8 cellular contexts compared by ENCODE assay signal in the genomic region with DNA sequence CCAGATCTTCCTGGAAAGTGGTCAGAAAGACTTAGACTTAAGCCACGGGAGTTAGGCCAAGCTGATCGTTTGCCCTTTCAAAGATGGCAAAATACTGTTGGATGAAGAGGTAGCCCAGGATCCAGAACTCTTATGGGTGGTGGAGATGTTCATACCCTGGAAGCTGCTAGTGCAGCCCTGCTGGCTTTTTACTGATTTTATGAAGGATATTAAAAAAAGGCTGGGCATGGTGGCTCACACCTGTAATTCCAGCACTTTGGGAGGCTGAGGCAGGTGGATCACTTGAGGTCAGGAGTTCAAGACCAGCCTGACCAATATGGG. TPM values are rescaled to one million over a fixed set of nuclear protein-coding genes. Genes with fewer than 3 reads are reported as not detected.
DNase-seq lines count a peak whose midpoint lies in the region; ATAC-seq and TF ChIP-seq lines count a peak whose summit lies in the region.
"Not testable (repeated sequence)": the region's sequence is repeated elsewhere in the genome, so short reads cannot be mapped to it uniquely, and the experiment has no call there.

No MANE protein-coding gene starts in this region.

- H3K9me3 Mint-ChIP-seq in HFFc6; activated T-helper 2 cell treated with anti-CD3 and anti-CD28 coated beads, Interferon-gamma antibody, Interleukin-2, Interleukin-4, amounts not matched to agents 10 μg/mL and 5 μg/mL and 100 μg/mL, durations not matched to agents 14 hours and 24 hours and 36 hours; dendritic cell treated with granulocyte-macrophage colony-stimulating factor and Interleukin-4, amounts not matched to agents 40 ng/mL and 50 ng/mL, for 4 days; natural killer cell; stimulated activated naive B cell treated with anti-CD40 and anti-IgM and Interleukin-4, amounts not matched to agents 10 μg/mL and 1 μg/mL and 100 μg/mL, for 72 hours: not testable (repeated sequence)

- peak overlapping the region; percentile 93 for H3K4me3 ChIP-seq in BJ (ENCODE audit: low read depth, low read length)
- H3K4me3 ChIP-seq in PC-9, result peak overlapping the region; percentile 95
- H3K4me3 ChIP-seq in hepatocyte, result peak overlapping the region; percentile 38

- H3K27me3 ChIP-seq in BJ (ENCODE audit: control insufficient read depth, insufficient read depth, low read length); PC-9 (ENCODE audit: insufficient read depth, low read depth); hepatocyte: not testable (repeated sequence)

- not testable (repeated sequence) for H4K20me1 ChIP-seq in PC-9 (ENCODE audit: insufficient read depth); hepatocyte (ENCODE audit: insufficient read depth, poor library complexity, severe bottlenecking)

- H3K79me2 ChIP-seq in PC-9 (ENCODE audit: low read depth) (peaks cover 26% of the 10 kb centered on the region), hepatocyte (peaks cover 32% of the 10 kb centered on the region)

- not testable (repeated sequence) for H3K27me3 Mint-ChIP-seq in HFFc6 (ENCODE audit: insufficient read depth); activated T-helper 2 cell treated with anti-CD3 and anti-CD28 coated beads, Interferon-gamma antibody, Interleukin-2, Interleukin-4, amounts not matched to agents 10 μg/mL and 5 μg/mL and 100 μg/mL, durations not matched to agents 14 hours and 24 hours and 36 hours (ENCODE audit: low read depth); dendritic cell treated with granulocyte-macrophage colony-stimulating factor and Interleukin-4, amounts not matched to agents 40 ng/mL and 50 ng/mL, for 4 days; natural killer cell (ENCODE audit: low read depth in 2 of 2); stimulated activated naive B cell treated with anti-CD40 and anti-IgM and Interleukin-4, amounts not matched to agents 10 μg/mL and 1 μg/mL and 100 μg/mL, for 72 hours

- WGBS in hepatocyte (ENCODE audit: low lambda C conversion rate, missing lambda C conversion rate), result 96% methylated on average over 2 of the region's 2 CpGs

- CTCF ChIA-PET in BJ (lab: Yijun Ruan, JAX) (interaction anchor here (0.7 to 2.7 kb wide), 6 partner anchors 101 to 122 kb away, joined by 3 to 9 read pairs (median 3); no protein-coding TSS in a partner anchor), PC-9 (lab: Charles Lee) (interaction anchor here (1.0 kb wide), 1 partner anchor 102 kb away, joined by 9 read pairs; no protein-coding TSS in a partner anchor)

- not testable (repeated sequence) for H3K36me3 ChIP-seq in BJ (ENCODE audit: control insufficient read depth, insufficient read depth, low read length); PC-9 (ENCODE audit: low read depth); hepatocyte (replicated peaks; ENCODE audit: insufficient read depth, low read depth)

- TSS peak; percentile 99 for BruUV-seq in PC-9 (replicated peaks; lab: Mats Ljungman, UMichigan)

- peak overlapping the region; percentile 95 for H3K4me3 Mint-ChIP-seq in HFFc6
- H3K4me3 Mint-ChIP-seq in activated T-helper 2 cell treated with anti-CD3 and anti-CD28 coated beads, Interferon-gamma antibody, Interleukin-2, Interleukin-4, amounts not matched to agents 10 μg/mL and 5 μg/mL and 100 μg/mL, durations not matched to agents 14 hours and 24 hours and 36 hours (ENCODE audit: low read depth), result peak overlapping the region; percentile 99
- H3K4me3 Mint-ChIP-seq in dendritic cell treated with granulocyte-macrophage colony-stimulating factor and Interleukin-4, amounts not matched to agents 40 ng/mL and 50 ng/mL, for 4 days, result peak overlapping the region; percentile 79
- H3K4me3 Mint-ChIP-seq in natural killer cell, result peak overlapping the region; percentile 97
- peak overlapping the region; percentile 86 to 88 for H3K4me3 Mint-ChIP-seq in stimulated activated naive B cell treated with anti-CD40 and anti-IgM and Interleukin-4, amounts not matched to agents 10 μg/mL and 1 μg/mL and 100 μg/mL, for 72 hours

- H3K9me3 ChIP-seq in PC-9 (ENCODE audit: insufficient read depth, low read depth); hepatocyte (ENCODE audit: low read depth): not testable (repeated sequence)

- H3K4me2 ChIP-seq in PC-9, result peak overlapping the region; percentile 87
- peak overlapping the region; percentile 72 for H3K4me2 ChIP-seq in hepatocyte

- not testable (repeated sequence) for H3K9me2 ChIP-seq in PC-9 (ENCODE audit: insufficient read depth); hepatocyte (replicated peaks; ENCODE audit: insufficient read depth)

- POLR2A ChIA-PET in BJ (lab: Charles Lee) (interaction anchor here (1.1 kb wide), 1 partner anchor 10 kb away, joined by 7 read pairs; no protein-coding TSS in a partner anchor), PC-9 (lab: Charles Lee; ENCODE audit: unreplicated experiment) (interaction anchor here (0.5 to 1.7 kb wide), 3 partner anchors 24 to 205 kb away, joined by 4 to 16 read pairs (median 11); a partner anchor contains a TSS)

- peaks cover 27% of the 10 kb centered on the region for H3K4me1 Mint-ChIP-seq in HFFc6 (ENCODE audit: low read depth)
- H3K4me1 Mint-ChIP-seq in activated T-helper 2 cell treated with anti-CD3 and anti-CD28 coated beads, Interferon-gamma antibody, Interleukin-2, Interleukin-4, amounts not matched to agents 10 μg/mL and 5 μg/mL and 100 μg/mL, durations not matched to agents 14 hours and 24 hours and 36 hours (ENCODE audit: low read depth), result peaks cover 27% of the 10 kb centered on the region
- H3K4me1 Mint-ChIP-seq in dendritic cell treated with granulocyte-macrophage colony-stimulating factor and Interleukin-4, amounts not matched to agents 40 ng/mL and 50 ng/mL, for 4 days (ENCODE audit: low read depth), result peaks cover 24% of the 10 kb centered on the region
- H3K4me1 Mint-ChIP-seq in natural killer cell, result peaks cover 25 to 27% of the 10 kb centered on the region in 2 donors
- H3K4me1 Mint-ChIP-seq in stimulated activated naive B cell treated with anti-CD40 and anti-IgM and Interleukin-4, amounts not matched to agents 10 μg/mL and 1 μg/mL and 100 μg/mL, for 72 hours, result peaks cover 14 to 20% of the 10 kb centered on the region in 2 donors

- ATAC-seq in natural killer cell; stimulated activated naive B cell treated with anti-CD40 and anti-IgM and Interleukin-4, amounts not matched to agents 10 μg/mL and 1 μg/mL and 100 μg/mL, for 72 hours (replicated peaks): not testable (repeated sequence)

- H2AFZ ChIP-seq in PC-9 (peak overlapping the region; percentile 99), hepatocyte (peak overlapping the region; percentile 97)

- peaks cover 12% of the 10 kb centered on the region; the same call in 1 of the 2 replicates for H3K4me1 ChIP-seq in PC-9 (replicated peaks; ENCODE audit: insufficient read depth)
- not testable (repeated sequence) for H3K4me1 ChIP-seq in hepatocyte (ENCODE audit: insufficient read depth)

- TF ChIP-seq CTCF in BJ (IDR thresholded peaks at IDR 0.05; ENCODE audit: insufficient read depth, low read depth, low read length); HFFc6 (IDR thresholded peaks at IDR 0.05); PC-9 (conservative IDR thresholded peaks at IDR 0.05); hepatocyte (IDR thresholded peaks at IDR 0.05; ENCODE audit: poor library complexity); natural killer cell (IDR thresholded peaks at IDR 0.05): not testable (repeated sequence)

- peak overlapping the region; percentile 82 for H3K27ac Mint-ChIP-seq in HFFc6
- peak overlapping the region; percentile 92 for H3K27ac Mint-ChIP-seq in activated T-helper 2 cell treated with anti-CD3 and anti-CD28 coated beads, Interferon-gamma antibody, Interleukin-2, Interleukin-4, amounts not matched to agents 10 μg/mL and 5 μg/mL and 100 μg/mL, durations not matched to agents 14 hours and 24 hours and 36 hours
- H3K27ac Mint-ChIP-seq in dendritic cell treated with granulocyte-macrophage colony-stimulating factor and Interleukin-4, amounts not matched to agents 40 ng/mL and 50 ng/mL, for 4 days, result peak overlapping the region; percentile 90
- H3K27ac Mint-ChIP-seq in natural killer cell, result peak overlapping the region; percentile 91 to 94
- H3K27ac Mint-ChIP-seq in stimulated activated naive B cell treated with anti-CD40 and anti-IgM and Interleukin-4, amounts not matched to agents 10 μg/mL and 1 μg/mL and 100 μg/mL, for 72 hours, result peak overlapping the region; percentile 86

- H3K27ac ChIP-seq in PC-9 (peak overlapping the region; percentile 82), hepatocyte (peak overlapping the region; percentile 90)

- not testable (repeated sequence) for DNase-seq in BJ (ENCODE audit: low read depth); HFFc6; PC-9; activated T-helper 2 cell treated with anti-CD3 and anti-CD28 coated beads, Interferon-gamma antibody, Interleukin-2, Interleukin-4, amounts not matched to agents 10 μg/mL and 5 μg/mL and 100 μg/mL, durations not matched to agents 14 hours and 24 hours and 36 hours (ENCODE audit: low spot score); hepatocyte (ENCODE audit: low spot score); natural killer cell; stimulated activated naive B cell treated with anti-CD40 and anti-IgM and Interleukin-4, amounts not matched to agents 10 μg/mL and 1 μg/mL and 100 μg/mL, for 72 hours

- peaks cover 15% of the 10 kb centered on the region; the same call in 1 of the 2 replicates for H3K36me3 Mint-ChIP-seq in HFFc6 (ENCODE audit: low read depth)
- peaks cover 21% of the 10 kb centered on the region for H3K36me3 Mint-ChIP-seq in activated T-helper 2 cell treated with anti-CD3 and anti-CD28 coated beads, Interferon-gamma antibody, Interleukin-2, Interleukin-4, amounts not matched to agents 10 μg/mL and 5 μg/mL and 100 μg/mL, durations not matched to agents 14 hours and 24 hours and 36 hours (ENCODE audit: low read depth)
- peaks cover 24% of the 10 kb centered on the region for H3K36me3 Mint-ChIP-seq in dendritic cell treated with granulocyte-macrophage colony-stimulating factor and Interleukin-4, amounts not matched to agents 40 ng/mL and 50 ng/mL, for 4 days (ENCODE audit: low read depth)
- not testable (repeated sequence) for H3K36me3 Mint-ChIP-seq in natural killer cell
- peaks cover 2 to 12% of the 10 kb centered on the region in 2 donors for H3K36me3 Mint-ChIP-seq in stimulated activated naive B cell treated with anti-CD40 and anti-IgM and Interleukin-4, amounts not matched to agents 10 μg/mL and 1 μg/mL and 100 μg/mL, for 72 hours

- H3F3A ChIP-seq in PC-9 (ENCODE audit: insufficient read depth, low read depth), result not testable (repeated sequence)

- intact Hi-C loops in PC-9 (cut with micrococcal nuclease; ENCODE audit: unreplicated experiment), result not testable (repeated sequence)
- intact Hi-C loops in activated T-helper 2 cell treated with anti-CD3 and anti-CD28 coated beads, Interferon-gamma antibody, Interleukin-2, Interleukin-4, amounts not matched to agents 10 μg/mL and 5 μg/mL and 100 μg/mL, durations not matched to agents 14 hours and 24 hours and 36 hours (cut with micrococcal nuclease), result loop anchor here (1.0 to 10.0 kb wide), 3 partner anchors 25 to 1549 kb away; a partner anchor contains a TSS
- intact Hi-C loops in dendritic cell treated with granulocyte-macrophage colony-stimulating factor and Interleukin-4, amounts not matched to agents 40 ng/mL and 50 ng/mL, for 4 days (cut with micrococcal nuclease), result loop anchor here (1.0 to 10.0 kb wide), 2 partner anchors 25 to 1181 kb away; a partner anchor contains a TSS
- intact Hi-C loops in natural killer cell (cut with micrococcal nuclease), result loop anchor here (1.0 kb wide), 1 partner anchor 25 kb away; a partner anchor contains a TSS

RNA-seq across cellular contexts. Expression of a gene that starts 0.7 kb away (rescaled TPM):
- polyA plus RNA-seq in BJ (2011; rRNA removed) (22.4 and 33.3 TPM in 2 replicates), hepatocyte (60.1 and 65.8 TPM in 2 replicates)
- polyA minus RNA-seq in BJ (2011; rRNA and poly(A)+ RNA removed), result 7.0 and 9.8 TPM in 2 replicates
- 10 to 100 TPM; 30.1 to 43.4 (median 36.6) TPM for total RNA-seq in HFFc6 (2021; fragmentation: NEBNext Ultra II Directional; extraction: Animal tissue kit (Norgen Biotek cat#: 25700))
- total RNA-seq in PC-9 (2021) (24.1 and 28.8 TPM in 2 replicates), hepatocyte (26.5 and 31.6 TPM in 2 replicates), natural killer cell (10 to 100 TPM; 11.5 to 13.2 (median 12.0) TPM)
- 31.5 and 32.9 TPM in 2 replicates for total RNA-seq in activated T-helper 2 cell treated with anti-CD3 and anti-CD28 coated beads, Interferon-gamma antibody, Interleukin-2, Interleukin-4, amounts not matched to agents 10 μg/mL and 5 μg/mL and 100 μg/mL, durations not matched to agents 14 hours and 24 hours and 36 hours

RNA-seq across cellular contexts. Expression of a gene that starts 24.1 kb away (rescaled TPM):
- 20.5 and 40.5 TPM in 2 replicates for polyA plus RNA-seq in BJ (2011; rRNA removed)
- 2.7 and 4.1 TPM in 2 replicates for polyA minus RNA-seq in BJ (2011; rRNA and poly(A)+ RNA removed)
- total RNA-seq in HFFc6 (2021; fragmentation: NEBNext Ultra II Directional; extraction: Animal tissue kit (Norgen Biotek cat#: 25700)), result 100 to 1,000 TPM in 5 of 6 experiments, 10 to 100 TPM in 1; 89.9 to 164 (median 142) TPM
- 154 and 156 TPM in 2 replicates for total RNA-seq in PC-9 (2021)
- 311 and 318 TPM in 2 replicates for total RNA-seq in activated T-helper 2 cell treated with anti-CD3 and anti-CD28 coated beads, Interferon-gamma antibody, Interleukin-2, Interleukin-4, amounts not matched to agents 10 μg/mL and 5 μg/mL and 100 μg/mL, durations not matched to agents 14 hours and 24 hours and 36 hours
- total RNA-seq in hepatocyte, result 81.7 and 100 TPM in 2 replicates
- 79.6 and 100.0 TPM in 2 replicates for polyA plus RNA-seq in hepatocyte
- 10 to 100 TPM; 43.8 to 55.4 (median 51.9) TPM for total RNA-seq in natural killer cell

RNA-seq across cellular contexts. Expression of a gene that starts 43.8 kb away (rescaled TPM):
- not detected in 2 replicates for polyA plus RNA-seq in BJ (2011; rRNA removed)
- not detected in 2 replicates for polyA minus RNA-seq in BJ (2011; rRNA and poly(A)+ RNA removed)
- not detected for total RNA-seq in HFFc6 (2021; fragmentation: NEBNext Ultra II Directional; extraction: Animal tissue kit (Norgen Biotek cat#: 25700))
- total RNA-seq in PC-9 (2021), result not detected in 2 replicates
- total RNA-seq in activated T-helper 2 cell treated with anti-CD3 and anti-CD28 coated beads, Interferon-gamma antibody, Interleukin-2, Interleukin-4, amounts not matched to agents 10 μg/mL and 5 μg/mL and 100 μg/mL, durations not matched to agents 14 hours and 24 hours and 36 hours, result not detected in 2 replicates
- total RNA-seq in hepatocyte, result 0.28 and 0.33 TPM in 2 replicates
- 0.51 and 0.58 TPM in 2 replicates for polyA plus RNA-seq in hepatocyte
- not detected for total RNA-seq in natural killer cell

Comparison
In these comparisons a context has a peak if more than half of its experiments do, and no peak if none do; other contexts are left out.
1. H3K4me3 ChIP-seq: peak in every context shown above with its lines; median percentile 95 in PC-9; 93 in BJ; 38 in hepatocyte.